Comparison of ENCODE assay signal across 15 cellular contexts in genomic region chr4:54092800-54093608, GRCh38. TPM values are rescaled to one million over a fixed set of nuclear protein-coding genes. Genes with fewer than 3 reads are reported as not detected.
DNase-seq lines count a peak whose midpoint lies in the region; ATAC-seq, FAIRE-seq and TF ChIP-seq lines count a peak whose summit lies in the region.
"Had no signal": no experiment of that assay in that cellular context is flagged by ENCODE, and none has a peak within 500 bp of the region (broad histone marks: within the 10 kb centered on the region; RNA-seq: fewer than 3 reads in every experiment).

No MANE protein-coding gene starts in this region.

- H3K36me3 ChIP-seq in CD8-positive, alpha-beta T cell (ENCODE audit: insufficient read depth, low read length), result no peaks in the 10 kb centered on the region
- H3K36me3 ChIP-seq in mucosa of descending colon (ENCODE audit: low read depth), result no peaks in the 10 kb centered on the region
- H3K36me3 ChIP-seq: left ventricle myocardium inferior had no signal

- peaks cover 26% of the 10 kb centered on the region for H3K27me3 ChIP-seq in CD8-positive, alpha-beta T cell (ENCODE audit: insufficient read depth, low read length)

- H3K27ac Mint-ChIP-seq in CD8-positive, alpha-beta T cell, result no peak overlapping the region
- no peak overlapping the region for H3K27ac Mint-ChIP-seq in WTC11

- no peaks in the 10 kb centered on the region for H3K36me3 Mint-ChIP-seq in CD8-positive, alpha-beta T cell
- no peaks in the 10 kb centered on the region for H3K36me3 Mint-ChIP-seq in WTC11

- ATAC-seq in CD8-positive, alpha-beta T cell, result no peak
- ATAC-seq in WTC11, result no peak; the same call in 1 of the 2 replicates
- ATAC-seq in mucosa of descending colon, result peak; percentile 55
- ATAC-seq in HG03378 (IDR thresholded peaks at IDR 0.05; ENCODE audit: unreplicated experiment), result no peak

- DNase-seq in CD8-positive, alpha-beta T cell, result no peak
- DNase-seq in GM19239 (ENCODE audit: insufficient read length, low spot score) (no peak), WTC11 (ENCODE audit: low spot score) (peak; percentile 30), mucosa of descending colon (peak in 1 of 3 donors; percentile 29), amniotic stem cell (lab: John Stamatoyannopoulos, UW) (no peak), cerebellar nuclear complex (lab: John Stamatoyannopoulos, UW) (no peak)
- DNase-seq in activated CD8-positive, alpha-beta memory T cell treated with anti-CD3 and anti-CD28 coated beads, Interleukin-2, amount 50 U/mL, for 4 hours, result no peak
- DNase-seq: activated CD4-positive, CD25-positive, alpha-beta regulatory T cell treated with anti-CD3 and anti-CD28 coated beads, Interleukin-2, amount 50 U/mL, for 72 hours; left ventricle myocardium inferior; SK-N-SH had no signal

- H3K27ac ChIP-seq in CD8-positive, alpha-beta T cell (ENCODE audit: low read depth, low read length), result no peak overlapping the region
- H3K27ac ChIP-seq: epithelial cell of prostate, left ventricle myocardium inferior had no signal

- CTCF ChIA-PET in CD8-positive, alpha-beta T cell (lab: Charles Lee), result no interaction called here
- CTCF ChIA-PET in WTC11 (lab: Charles Lee), result interaction anchor here (0.6 to 1.6 kb wide), 5 partner anchors 15 to 163 kb away, joined by 3 to 9 read pairs (median 6); no protein-coding TSS in a partner anchor

- H3K9me3 Mint-ChIP-seq in CD8-positive, alpha-beta T cell, result no peaks in the 10 kb centered on the region
- H3K9me3 Mint-ChIP-seq in WTC11, result no peaks in the 10 kb centered on the region
- H3K9me3 Mint-ChIP-seq: central memory CD8-positive, alpha-beta T cell had no signal

- H3K4me1 ChIP-seq in CD8-positive, alpha-beta T cell (ENCODE audit: insufficient read depth, low read length), result peaks cover 31% of the 10 kb centered on the region
- peaks cover 15% of the 10 kb centered on the region for H3K4me1 ChIP-seq in mucosa of descending colon (ENCODE audit: low read depth)

- H3K9me3 ChIP-seq in CD8-positive, alpha-beta T cell (ENCODE audit: low read length), result no peaks in the 10 kb centered on the region
- no peaks in the 10 kb centered on the region for H3K9me3 ChIP-seq in mucosa of descending colon
- H3K9me3 ChIP-seq: left ventricle myocardium inferior, SK-N-SH had no signal

- H3K27me3 Mint-ChIP-seq in CD8-positive, alpha-beta T cell (ENCODE audit: low read depth), result peaks cover 53% of the 10 kb centered on the region
- H3K27me3 Mint-ChIP-seq in WTC11 (ENCODE audit: low read depth), result peaks cover 94% of the 10 kb centered on the region

- POLR2A ChIA-PET in CD8-positive, alpha-beta T cell (lab: Charles Lee), result interaction anchor here (0.7 to 1.5 kb wide), 2 partner anchors 12 to 29 kb away, joined by 3 to 7 read pairs; partner anchors contain the start of gene CHIC2
- POLR2A ChIA-PET in WTC11 (lab: Charles Lee), result interaction anchor here (0.5 to 1.3 kb wide), 3 partner anchors 11 to 163 kb away, joined by 3 read pairs; no protein-coding TSS in a partner anchor

- intact Hi-C loops in CD8-positive, alpha-beta T cell (cut with DNase I, micrococcal nuclease), result loop anchor here in 1 of 2 experiments (1.0 to 10.0 kb wide), 2 partner anchors 28 to 852 kb away; no protein-coding TSS in a partner anchor
- intact Hi-C loops in mucosa of descending colon (cut with DNase I, micrococcal nuclease), result no loop called here

- FAIRE-seq in GM19239 (lab: Jason Lieb, UNC), result peak; percentile 51

- H3K4me1 Mint-ChIP-seq in CD8-positive, alpha-beta T cell (ENCODE audit: low read depth), result peaks cover 23% of the 10 kb centered on the region
- peaks cover 66% of the 10 kb centered on the region for H3K4me1 Mint-ChIP-seq in WTC11

- no peak for TF ChIP-seq CTCF in CD8-positive, alpha-beta T cell (IDR thresholded peaks at IDR 0.05)
- TF ChIP-seq CTCF in WTC11 (IDR thresholded peaks at IDR 0.05), result no peak
- TF ChIP-seq CTCF in mucosa of descending colon (IDR thresholded peaks at IDR 0.05), result no peak

- no peak overlapping the region for H3K4me3 ChIP-seq in CD8-positive, alpha-beta T cell (ENCODE audit: low read depth, low read length)
- H3K4me3 ChIP-seq in mucosa of descending colon, result no peak overlapping the region

- peak overlapping the region; percentile 86 for H3K4me3 Mint-ChIP-seq in CD8-positive, alpha-beta T cell
- peak overlapping the region; percentile 80 for H3K4me3 Mint-ChIP-seq in WTC11

TF ChIP-seq in WTC11, 78 proteins besides CTCF, POLR2A, EP300 and RAD21:
- TF ChIP-seq NFATC4 (CRISPR knock-in tag; IDR thresholded peaks at IDR 0.05) (no peak), NR3C1 (CRISPR knock-in tag; conservative IDR thresholded peaks at IDR 0.05; ENCODE audit: low read depth) (no peak)
- TF ChIP-seq, protein P1, sequence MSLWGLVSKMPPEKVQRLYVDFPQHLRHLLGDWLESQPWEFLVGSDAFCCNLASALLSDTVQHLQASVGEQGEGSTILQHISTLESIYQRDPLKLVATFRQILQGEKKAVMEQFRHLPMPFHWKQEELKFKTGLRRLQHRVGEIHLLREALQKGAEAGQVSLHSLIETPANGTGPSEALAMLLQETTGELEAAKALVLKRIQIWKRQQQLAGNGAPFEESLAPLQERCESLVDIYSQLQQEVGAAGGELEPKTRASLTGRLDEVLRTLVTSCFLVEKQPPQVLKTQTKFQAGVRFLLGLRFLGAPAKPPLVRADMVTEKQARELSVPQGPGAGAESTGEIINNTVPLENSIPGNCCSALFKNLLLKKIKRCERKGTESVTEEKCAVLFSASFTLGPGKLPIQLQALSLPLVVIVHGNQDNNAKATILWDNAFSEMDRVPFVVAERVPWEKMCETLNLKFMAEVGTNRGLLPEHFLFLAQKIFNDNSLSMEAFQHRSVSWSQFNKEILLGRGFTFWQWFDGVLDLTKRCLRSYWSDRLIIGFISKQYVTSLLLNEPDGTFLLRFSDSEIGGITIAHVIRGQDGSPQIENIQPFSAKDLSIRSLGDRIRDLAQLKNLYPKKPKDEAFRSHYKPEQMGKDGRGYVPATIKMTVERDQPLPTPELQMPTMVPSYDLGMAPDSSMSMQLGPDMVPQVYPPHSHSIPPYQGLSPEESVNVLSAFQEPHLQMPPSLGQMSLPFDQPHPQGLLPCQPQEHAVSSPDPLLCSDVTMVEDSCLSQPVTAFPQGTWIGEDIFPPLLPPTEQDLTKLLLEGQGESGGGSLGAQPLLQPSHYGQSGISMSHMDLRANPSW (CRISPR knock-in tag; conservative IDR thresholded peaks at IDR 0.05; ENCODE audit: low read depth), result no peak

RNA-seq across cellular contexts. Expression of gene GSX2, which starts 7.0 kb away (rescaled TPM):
- not detected for total RNA-seq in CD8-positive, alpha-beta T cell
- total RNA-seq in WTC11 (2021) (not detected in 3 replicates), mucosa of descending colon (not detected)
- total RNA-seq: left ventricle myocardium inferior, skeletal muscle tissue, subcutaneous adipose tissue had no signal

RNA-seq across cellular contexts. Expression of gene CHIC2, which starts 28.6 kb away (rescaled TPM):
- total RNA-seq in CD8-positive, alpha-beta T cell, result 10 to 100 TPM; 67.3 to 69.3 TPM
- total RNA-seq in WTC11 (2021) (6.9 to 11.0 TPM (median 8.4 TPM) in 3 replicates), mucosa of descending colon (10 to 100 TPM; 22.6 to 27.5 (median 22.9) TPM)
